1 cellular context compared by ENCODE assay signal in the genomic region with DNA sequence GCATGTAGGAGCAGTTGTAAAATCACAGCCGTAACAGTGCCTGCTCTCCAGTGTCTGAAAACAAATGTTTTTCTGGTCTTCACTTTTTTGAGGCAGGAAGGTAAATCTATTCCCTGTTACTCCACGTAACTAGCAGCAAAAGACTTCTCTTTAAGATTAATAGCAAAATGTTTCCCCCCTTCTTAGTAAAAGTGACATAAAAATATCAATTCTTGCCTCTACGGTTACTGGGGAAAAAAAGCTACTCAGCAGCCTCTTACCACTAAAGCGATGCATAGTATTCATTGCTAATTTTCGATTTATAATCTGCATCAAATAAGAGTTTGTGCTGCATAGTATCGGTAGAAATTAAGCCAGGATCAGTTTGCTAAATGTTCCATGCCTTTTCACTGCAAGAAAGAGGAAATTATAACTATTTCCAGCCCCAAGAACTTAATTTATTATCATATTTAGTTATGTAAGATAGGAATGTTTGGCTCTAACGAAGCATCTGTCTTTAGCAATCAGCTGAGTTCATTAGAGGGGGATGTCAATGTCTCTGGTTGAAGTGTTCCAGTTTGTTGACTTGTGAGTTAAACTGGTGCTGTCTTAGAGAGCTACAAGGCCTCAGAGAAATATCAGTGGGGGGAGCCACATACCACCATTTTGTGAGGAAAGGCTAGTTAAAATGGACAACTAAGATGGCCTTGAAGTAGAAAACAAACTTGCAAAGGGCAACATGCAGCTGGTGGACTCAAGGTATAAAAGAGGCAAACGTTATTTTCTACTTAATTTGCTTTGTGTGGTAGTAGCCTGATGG.
TF ChIP-seq lines count a peak whose summit lies in the region.

No MANE protein-coding gene starts in this region.

TF ChIP-seq in IMR-90, 13 proteins besides CTCF, POLR2A, EP300 and RAD21:
- TF ChIP-seq FOS (IDR thresholded peaks at IDR 0.05; ENCODE audit: low read depth, low read length) (no peak), CHD1 (IDR thresholded peaks at IDR 0.05; ENCODE audit: low read depth, low read length) (no peak), CEBPB (IDR thresholded peaks at IDR 0.05; ENCODE audit: low read depth, low read length) (no peak), MXI1 (IDR thresholded peaks at IDR 0.05; ENCODE audit: borderline replicate concordance, low read depth, low read length) (no peak), RCOR1 (IDR thresholded peaks at IDR 0.05; ENCODE audit: insufficient replicate concordance, low read length) (no peak), RFX5 (IDR thresholded peaks at IDR 0.05; ENCODE audit: low read depth, low read length) (no peak), BHLHE40 (IDR thresholded peaks at IDR 0.05; ENCODE audit: low read depth, low read length) (no peak), MAZ (IDR thresholded peaks at IDR 0.05; ENCODE audit: borderline replicate concordance, low read depth, low read length) (no peak), MAFK (IDR thresholded peaks at IDR 0.05; ENCODE audit: low read depth, low read length) (no peak), NFE2L2 (IDR thresholded peaks at IDR 0.05; ENCODE audit: low read depth, low read length) (no peak), SMC3 (IDR thresholded peaks at IDR 0.05; ENCODE audit: low read depth, low read length) (no peak)
- TF ChIP-seq, protein P1, sequence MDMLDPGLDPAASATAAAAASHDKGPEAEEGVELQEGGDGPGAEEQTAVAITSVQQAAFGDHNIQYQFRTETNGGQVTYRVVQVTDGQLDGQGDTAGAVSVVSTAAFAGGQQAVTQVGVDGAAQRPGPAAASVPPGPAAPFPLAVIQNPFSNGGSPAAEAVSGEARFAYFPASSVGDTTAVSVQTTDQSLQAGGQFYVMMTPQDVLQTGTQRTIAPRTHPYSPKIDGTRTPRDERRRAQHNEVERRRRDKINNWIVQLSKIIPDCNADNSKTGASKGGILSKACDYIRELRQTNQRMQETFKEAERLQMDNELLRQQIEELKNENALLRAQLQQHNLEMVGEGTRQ (IDR thresholded peaks at IDR 0.05; ENCODE audit: low read depth, low read length) = no peak
- TF ChIP-seq, protein P2, sequence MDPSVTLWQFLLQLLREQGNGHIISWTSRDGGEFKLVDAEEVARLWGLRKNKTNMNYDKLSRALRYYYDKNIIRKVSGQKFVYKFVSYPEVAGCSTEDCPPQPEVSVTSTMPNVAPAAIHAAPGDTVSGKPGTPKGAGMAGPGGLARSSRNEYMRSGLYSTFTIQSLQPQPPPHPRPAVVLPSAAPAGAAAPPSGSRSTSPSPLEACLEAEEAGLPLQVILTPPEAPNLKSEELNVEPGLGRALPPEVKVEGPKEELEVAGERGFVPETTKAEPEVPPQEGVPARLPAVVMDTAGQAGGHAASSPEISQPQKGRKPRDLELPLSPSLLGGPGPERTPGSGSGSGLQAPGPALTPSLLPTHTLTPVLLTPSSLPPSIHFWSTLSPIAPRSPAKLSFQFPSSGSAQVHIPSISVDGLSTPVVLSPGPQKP (IDR thresholded peaks at IDR 0.05; ENCODE audit: borderline replicate concordance, low read depth, low read length) = no peak
TF ChIP-seq in IMR-90: peak in this region for 0.
